In the genomic region with DNA sequence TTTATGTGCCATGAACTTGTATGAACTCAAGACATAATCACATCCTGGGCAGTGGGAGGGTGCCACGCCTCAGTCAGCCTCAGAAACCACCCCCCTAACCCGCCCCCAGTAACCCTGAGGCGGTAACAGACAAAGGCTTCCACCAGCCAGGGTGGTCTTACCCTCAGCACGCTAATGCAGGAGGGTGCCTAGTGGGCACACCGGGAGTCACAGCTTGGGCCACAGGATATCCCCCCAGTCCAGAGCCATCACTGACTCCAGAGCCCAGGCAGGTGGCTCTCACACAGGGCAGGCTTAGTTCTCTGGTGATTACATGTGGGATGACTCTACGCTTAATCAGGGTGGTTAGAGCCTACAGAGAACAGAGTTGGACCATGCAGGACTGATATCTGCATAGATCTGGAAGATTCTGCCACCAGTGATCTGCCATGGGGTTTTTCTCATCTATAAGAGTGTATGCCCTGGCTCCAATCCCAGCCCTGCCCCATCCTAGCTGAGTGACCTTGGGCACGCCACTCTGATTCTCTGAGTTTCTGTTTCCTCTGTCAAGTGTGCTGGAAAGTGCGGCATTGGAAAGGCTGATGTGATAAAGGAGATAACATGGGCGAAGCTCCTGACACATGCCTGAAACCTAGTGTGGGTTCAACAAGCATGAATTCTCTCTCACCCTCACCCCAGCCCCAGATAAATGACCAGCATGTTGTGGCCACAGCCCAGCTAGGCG, we compare ENCODE assay signal across 15 cellular contexts. TPM values are rescaled to one million over a fixed set of nuclear protein-coding genes. Genes with fewer than 3 reads are reported as not detected.
A peak's percentile ranks its signal among the peaks of the same experiment; 100 is the strongest.
DNase-seq lines count a peak whose midpoint lies in the region; ATAC-seq, FAIRE-seq and TF ChIP-seq lines count a peak whose summit lies in the region.
"Had no signal": no experiment of that assay in that cellular context is flagged by ENCODE, and none has a peak within 500 bp of the region (broad histone marks: within the 10 kb centered on the region; RNA-seq: fewer than 3 reads in every experiment).

No MANE protein-coding gene starts in this region.

- H3K4me1 Mint-ChIP-seq in neural progenitor cell: peaks cover 84% of the 10 kb centered on the region
- no peaks in the 10 kb centered on the region for H3K4me1 Mint-ChIP-seq in effector memory CD8-positive, alpha-beta T cell (ENCODE audit: low read depth in 2 of 2)
- H3K4me1 Mint-ChIP-seq: stimulated activated naive CD8-positive, alpha-beta T cell treated with anti-CD3 and anti-CD28 coated beads, Interleukin-15, amount 100 ng/mL, for 72 hours had no signal

- H2AK5ac ChIP-seq in IMR-90 (ENCODE audit: low read depth, low read length) (peak overlapping the region; percentile 81), H1 (ENCODE audit: low read depth, low read length) (0 out of 2 replicates have a peak overlapping the region, but pooled peaks have one; percentile 45)

- H3K79me1 ChIP-seq in IMR-90 (ENCODE audit: low read depth in 1 of 2, low read length in 2 of 2) (no peaks in the 10 kb centered on the region), H1 (ENCODE audit: low read depth, low read length) (no peaks in the 10 kb centered on the region)

- no peak for TF ChIP-seq POLR2A in IMR-90 (IDR thresholded peaks at IDR 0.05; ENCODE audit: low read depth, low read length)
- TF ChIP-seq POLR2A in H1 (IDR thresholded peaks at IDR 0.05; ENCODE audit: control extremely low read depth in 1 of 2, low read depth in 2 of 2, low read length in 2 of 2): no peak

- CTCF ChIA-PET in IMR-90 (lab: Yijun Ruan, JAX) (no interaction called here), H1 (lab: Charles Lee; ENCODE audit: partially characterized antibody) (interaction anchor here (0.7 to 13.3 kb wide), 7 partner anchors 9 to 72 kb away, joined by 3 to 108 read pairs (median 5); no protein-coding TSS in a partner anchor)

- peak overlapping the region; percentile 79 for H2AK9ac ChIP-seq in IMR-90 (replicated peaks; ENCODE audit: low read depth, low read length, poor library complexity)

- H3K36me3 Mint-ChIP-seq in neural progenitor cell: no peaks in the 10 kb centered on the region
- no peaks in the 10 kb centered on the region for H3K36me3 Mint-ChIP-seq in effector memory CD8-positive, alpha-beta T cell (ENCODE audit: insufficient read depth)

- H3K18ac ChIP-seq in IMR-90 (ENCODE audit: low read depth, low read length) (no peak overlapping the region), H1 (ENCODE audit: extremely low read depth, low read length) (peak overlapping the region; percentile 55; the same call in 1 of the 2 replicates)

- no peak overlapping the region for H3K4me2 ChIP-seq in IMR-90 (ENCODE audit: low read depth, low read length)
- H3K4me2 ChIP-seq in H1 (ENCODE audit: insufficient read depth in 1 of 2, low read depth in 2 of 2, low read length in 2 of 2): no peak overlapping the region; a peak in 1 of 4 replicates
- peak overlapping the region; percentile 58 for H3K4me2 ChIP-seq in neural progenitor cell

- H3K9me1 ChIP-seq in IMR-90 (ENCODE audit: insufficient read depth, low read length): peaks cover 17% of the 10 kb centered on the region

- H2AFZ ChIP-seq in IMR-90 (replicated peaks; ENCODE audit: low read length, poor library complexity): peak overlapping the region; percentile 5
- H2AFZ ChIP-seq in H1 (ENCODE audit: low read length): no peak overlapping the region
- no peak overlapping the region for H2AFZ ChIP-seq in neural progenitor cell (replicated peaks)

- H2BK5ac ChIP-seq in IMR-90 (ENCODE audit: low read depth, low read length, poor library complexity, severe bottlenecking): no peak overlapping the region
- no peak overlapping the region; the same call in 1 of the 2 replicates for H2BK5ac ChIP-seq in H1 (ENCODE audit: low read depth, low read length)

- H2BK20ac ChIP-seq in IMR-90 (ENCODE audit: low read depth, low read length): no peak overlapping the region; the same call in 1 of the 2 replicates
- 0 out of 2 replicates have a peak overlapping the region, but pooled peaks have one; percentile 40 for H2BK20ac ChIP-seq in H1 (ENCODE audit: low read length)

- POLR2A ChIA-PET in IMR-90 (lab: Charles Lee; ENCODE audit: unreplicated experiment) (no interaction called here), H1 (lab: Charles Lee; ENCODE audit: partially characterized antibody) (interaction anchor here (0.6 kb wide), 1 partner anchor 27 kb away, joined by 3 read pairs; no protein-coding TSS in a partner anchor)

- intact Hi-C loops in IMR-90 (cut with micrococcal nuclease): no loop called here

- H3K4me1 ChIP-seq in IMR-90 (ENCODE audit: control insufficient read depth, insufficient read depth, low read length) (peaks cover 11% of the 10 kb centered on the region), H1 (replicated peaks in 1 of 4; ENCODE audit: control insufficient read depth in 3 of 4, insufficient read depth in 4 of 4, low read length in 3 of 4) (peaks cover 32 to 58% (median 43%) of the 10 kb centered on the region in 4 experiments), neural progenitor cell (peaks cover 49% of the 10 kb centered on the region), HAP-1 (peaks cover 7% of the 10 kb centered on the region)

- H3K27me3 Mint-ChIP-seq in neural progenitor cell (ENCODE audit: insufficient read depth, low read depth): peaks cover 19% of the 10 kb centered on the region
- peaks cover 0 to 9% of the 10 kb centered on the region in 2 donors for H3K27me3 Mint-ChIP-seq in effector memory CD8-positive, alpha-beta T cell
- H3K27me3 Mint-ChIP-seq: stimulated activated naive CD8-positive, alpha-beta T cell treated with anti-CD3 and anti-CD28 coated beads, Interleukin-15, amount 100 ng/mL, for 72 hours had no signal

- peak overlapping the region; percentile 19; the same call in 1 of the 3 replicates for H2BK15ac ChIP-seq in IMR-90 (ENCODE audit: low read depth, low read length)
- H2BK15ac ChIP-seq in H1 (ENCODE audit: low read length): peak overlapping the region; percentile 95

- peak overlapping the region; percentile 53 for H3K4ac ChIP-seq in IMR-90 (ENCODE audit: low read depth, low read length)
- peak overlapping the region; percentile 1 for H3K4ac ChIP-seq in H1 (replicated peaks; ENCODE audit: insufficient read length, low read depth, low read length)

- H3K9me3 ChIP-seq in IMR-90 (ENCODE audit: control insufficient read depth, insufficient read depth, low read length) (no peaks in the 10 kb centered on the region), H1 (ENCODE audit: insufficient read depth in 2 of 2, low read depth in 1 of 2, low read length in 1 of 2) (no peaks in the 10 kb centered on the region), neural progenitor cell (ENCODE audit: low read depth) (no peaks in the 10 kb centered on the region), HAP-1 (no peaks in the 10 kb centered on the region)

- DNase-seq in D721Med (ENCODE audit: insufficient read length, low spot score) (no peak), IMR-90 (peak; percentile 30), H1 (ENCODE audit: low read depth in 1 of 2, low spot score in 2 of 2) (no peak), neural progenitor cell (ENCODE audit: low spot score) (no peak), superior temporal gyrus (ENCODE audit: extremely low spot score) (no peak), HAP-1 (ENCODE audit: low spot score in 2 of 2) (no peak)
- DNase-seq in effector memory CD8-positive, alpha-beta T cell: no peak
- DNase-seq: activated naive CD4-positive, alpha-beta T cell treated with Interleukin-2 at 50 U/mL for 16 hours; central memory CD4-positive, alpha-beta T cell; stimulated activated naive CD8-positive, alpha-beta T cell treated with anti-CD3 and anti-CD28 coated beads, Interleukin-15, amount 100 ng/mL, for 72 hours; T1000 had no signal

- H3K36me3 ChIP-seq in IMR-90 (ENCODE audit: control insufficient read depth, insufficient read depth, low read length) (no peaks in the 10 kb centered on the region), H1 (ENCODE audit: control insufficient read depth in 2 of 4, insufficient read depth in 4 of 4, low read length in 3 of 4) (no peaks in the 10 kb centered on the region), neural progenitor cell (no peaks in the 10 kb centered on the region), HAP-1 (replicated peaks) (no peaks in the 10 kb centered on the region)

- H3K56ac ChIP-seq in IMR-90 (ENCODE audit: extremely low read depth, insufficient read depth, low read length) (no peak overlapping the region), H1 (replicated peaks; ENCODE audit: insufficient read length, low read depth, low read length) (no peak overlapping the region)

- H3K4me3 Mint-ChIP-seq in neural progenitor cell: peak overlapping the region; percentile 19
- H3K4me3 Mint-ChIP-seq in effector memory CD8-positive, alpha-beta T cell: no peak overlapping the region
- H3K4me3 Mint-ChIP-seq: stimulated activated naive CD8-positive, alpha-beta T cell treated with anti-CD3 and anti-CD28 coated beads, Interleukin-15, amount 100 ng/mL, for 72 hours had no signal

- peak; percentile 25 for FAIRE-seq in D721Med (lab: Jason Lieb, UNC)
- FAIRE-seq in H1 (lab: Jason Lieb, UNC): no peak

- dilution Hi-C loops in IMR-90 (cut with HindIII; ENCODE audit: low sequenced_read_pairs, unreplicated experiment): no loop called here

- H3K9me3 Mint-ChIP-seq in neural progenitor cell: no peaks in the 10 kb centered on the region
- no peaks in the 10 kb centered on the region for H3K9me3 Mint-ChIP-seq in effector memory CD8-positive, alpha-beta T cell
- H3K9me3 Mint-ChIP-seq: stimulated activated naive CD8-positive, alpha-beta T cell treated with anti-CD3 and anti-CD28 coated beads, Interleukin-15, amount 100 ng/mL, for 72 hours had no signal

- TF ChIP-seq RAD21 in IMR-90 (IDR thresholded peaks at IDR 0.05; ENCODE audit: low read length) (no peak), H1 (IDR thresholded peaks at IDR 0.05 in 1 of 2, conservative IDR thresholded peaks at IDR 0.05 in 1 of 2; ENCODE audit: low read depth in 2 of 2, low read length in 2 of 2) (no peak)

- in situ Hi-C loops in IMR-90 (cut with MboI; ENCODE audit: low sequenced_read_pairs) (no loop called here), HAP-1 (cut with MboI; ENCODE audit: low sequenced_read_pairs) (loop anchor here (25.0 kb wide), 1 partner anchor 616 kb away; no protein-coding TSS in a partner anchor)

- H3K9ac ChIP-seq in IMR-90 (ENCODE audit: low read depth, low read length) (no peak overlapping the region), H1 (replicated peaks in 1 of 4; ENCODE audit: extremely low read depth in 1 of 4, low read depth in 3 of 4, low read length in 3 of 4) (no peak overlapping the region), neural progenitor cell (no peak overlapping the region)

- no peak overlapping the region for H4K5ac ChIP-seq in IMR-90 (ENCODE audit: low read depth, low read length)
- no peak overlapping the region for H4K5ac ChIP-seq in H1 (ENCODE audit: insufficient read length, low read depth, low read length)

- H4K20me1 ChIP-seq in IMR-90 (ENCODE audit: insufficient read depth, low read length) (no peaks in the 10 kb centered on the region), H1 (replicated peaks in 1 of 2; ENCODE audit: control insufficient read depth in 1 of 2, insufficient read depth in 2 of 2, low read length in 2 of 2) (peaks cover 0 to 2% of the 10 kb centered on the region in 2 experiments), neural progenitor cell (ENCODE audit: low read depth) (no peaks in the 10 kb centered on the region)

- BruUV-seq in IMR-90 (replicated peaks; lab: Mats Ljungman, UMichigan): no TSS peak

- no peaks in the 10 kb centered on the region for H3K79me2 ChIP-seq in H1 (ENCODE audit: control insufficient read depth in 1 of 2, insufficient read depth in 2 of 2, low read length in 2 of 2)
- no peaks in the 10 kb centered on the region for H3K79me2 ChIP-seq in neural progenitor cell (ENCODE audit: low read depth)

- H4K8ac ChIP-seq in IMR-90 (ENCODE audit: low read depth in 2 of 2, low read length in 2 of 2) (peak overlapping the region; percentile 58 to 78; a peak in 3 of 4 replicates), H1 (ENCODE audit: extremely low read depth, insufficient read depth, low read length) (no peak overlapping the region)

- H2BK120ac ChIP-seq in IMR-90 (ENCODE audit: low read depth, low read length): peak overlapping the region; percentile 10; the same call in 1 of the 2 replicates
- no peak overlapping the region for H2BK120ac ChIP-seq in H1 (replicated peaks; ENCODE audit: low read depth, low read length)

- no peak for TF ChIP-seq EP300 in H1 (IDR thresholded peaks at IDR 0.05; ENCODE audit: borderline replicate concordance in 1 of 2, low read depth in 2 of 2, low read length in 2 of 2)

- H4K91ac ChIP-seq in IMR-90 (ENCODE audit: insufficient read depth, low read depth, low read length) (peak overlapping the region; percentile 18; the same call in 1 of the 2 replicates), H1 (replicated peaks; ENCODE audit: insufficient read length, low read length) (no peak overlapping the region)

- H3K27ac Mint-ChIP-seq in neural progenitor cell: peak overlapping the region; percentile 70
- H3K27ac Mint-ChIP-seq in effector memory CD8-positive, alpha-beta T cell: no peak overlapping the region

- H3K4me3 ChIP-seq in IMR-90 (ENCODE audit: insufficient read depth, low read depth, low read length) (no peak overlapping the region), H1 (ENCODE audit: extremely low read depth in 1 of 4, insufficient read depth in 2 of 4, low read depth in 3 of 4, low read length in 4 of 4) (no peak overlapping the region), neural progenitor cell (no peak overlapping the region), HAP-1 (no peak overlapping the region)

- peaks cover 2% of the 10 kb centered on the region; the same call in 1 of the 2 replicates for H3K23me2 ChIP-seq in H1 (ENCODE audit: low read depth, low read length)

- peak overlapping the region; percentile 70 for H2BK12ac ChIP-seq in H1 (ENCODE audit: low read depth, low read length)

- 0 out of 2 replicates have a peak overlapping the region, but pooled peaks have one; percentile 12 for H3K14ac ChIP-seq in IMR-90 (replicated peaks; ENCODE audit: low read depth, low read length)
- no peak overlapping the region for H3K14ac ChIP-seq in H1 (ENCODE audit: insufficient read length)

- TF ChIP-seq CTCF in D721Med (IDR thresholded peaks at IDR 0.05; ENCODE audit: insufficient read depth, missing control alignments): no peak
- no peak for TF ChIP-seq CTCF in IMR-90 (conservative IDR thresholded peaks at IDR 0.05; ENCODE audit: low read depth, low read length)
- TF ChIP-seq CTCF in H1 (IDR thresholded peaks at IDR 0.05; ENCODE audit: control extremely low read depth in 1 of 3, insufficient read depth in 1 of 3, low read depth in 1 of 3, low read length in 3 of 3): no peak
- no peak for TF ChIP-seq CTCF in neural progenitor cell (IDR thresholded peaks at IDR 0.05)

- no peak overlapping the region; the same call in 1 of the 2 replicates for H3K27ac ChIP-seq in IMR-90 (ENCODE audit: insufficient read depth, low read length)
- no peak overlapping the region for H3K27ac ChIP-seq in H1 (ENCODE audit: low read depth, low read length)
- H3K27ac ChIP-seq in neural progenitor cell: no peak overlapping the region
- H3K27ac ChIP-seq: C4-2B, RWPE1 had no signal

- 76% methylated on average over 5 of the region's 10 CpGs; no CpG with 5 or more reads in 1 of the 2 experiments for WGBS in IMR-90 (ENCODE audit: extremely low coverage in 2 of 2, insufficient read length in 1 of 2), 2 experiments
- WGBS in H1 (ENCODE audit: extremely low coverage in 1 of 2, insufficient coverage in 1 of 2, insufficient read length in 1 of 2, insufficient replicate concordance in 2 of 2, low coverage in 1 of 2, low lambda C conversion rate in 2 of 2, missing lambda C conversion rate in 1 of 2), 2 experiments: 78% methylated on average over 10 of the region's 10 CpGs; no CpG with 5 or more reads in 1 of the 2 experiments

- ATAC-seq in IMR-90 (ENCODE audit: low read depth): 0 out of 2 replicates have a peak, but pooled peaks have one; percentile 21
- ATAC-seq in effector memory CD8-positive, alpha-beta T cell (replicated peaks): no peak
- ATAC-seq: stimulated activated naive CD8-positive, alpha-beta T cell treated with anti-CD3 and anti-CD28 coated beads, Interleukin-15, amount 100 ng/mL, for 72 hours had no signal

- H3K27me3 ChIP-seq in IMR-90 (ENCODE audit: control insufficient read depth, insufficient read depth, low read length) (no peaks in the 10 kb centered on the region), H1 (replicated peaks in 1 of 4; ENCODE audit: control insufficient read depth in 3 of 4, extremely low read depth in 1 of 4, insufficient read depth in 3 of 4, low read length in 3 of 4) (peaks cover 7 to 48% (median 45%) of the 10 kb centered on the region in 4 experiments), neural progenitor cell (no peaks in the 10 kb centered on the region), HAP-1 (ENCODE audit: low read depth) (no peaks in the 10 kb centered on the region)

- H3F3A ChIP-seq in neural progenitor cell (ENCODE audit: low read depth): peaks cover 12% of the 10 kb centered on the region

- H3K23ac ChIP-seq in IMR-90 (ENCODE audit: low read depth, low read length) (no peak overlapping the region), H1 (ENCODE audit: insufficient read length) (no peak overlapping the region)

RNA-seq across cellular contexts. Expression of a gene that starts 27.3 kb away (rescaled TPM):
- total RNA-seq in IMR-90 (2012; rRNA removed) (not detected in 2 replicates), neural progenitor cell (ENCODE audit: low replicate concordance) (0.50 TPM in 1 of 2 replicates, not detected in the other)
- polyA plus RNA-seq in IMR-90 (2012; rRNA removed) (not detected in 2 replicates), H1 (2011; rRNA removed) (2.8 and 4.0 TPM in 2 replicates)
- not detected in 2 replicates for polyA plus RNA-seq in IMR-90 (2012; cell fraction: cytosol; rRNA removed)
- polyA plus RNA-seq in IMR-90 (2012; cell fraction: nucleus; rRNA removed; ENCODE audit: low replicate concordance): not detected in 2 replicates
- 0.78 and 1.1 TPM in 2 replicates for total RNA-seq in H1 (2021; fragmentation: NEBNext Ultra II Directional; extraction: Animal tissue kit (Norgen Biotek cat#: 25700))
- 1.6 TPM for polyA plus RNA-seq in H1 (2011; cell fraction: cytosol; rRNA removed)
- 2.0 TPM for polyA plus RNA-seq in H1 (2011; cell fraction: nucleus; rRNA removed)
- polyA plus RNA-seq in H1 (2012, experiment 1 of 2): 1.4 to 3.3 TPM (median 2.5 TPM) in 4 replicates
- 2.1 TPM for polyA plus RNA-seq in H1 (2012, experiment 2 of 2)
- 1.8 TPM for polyA plus RNA-seq in H1 (2013, experiment 1 of 2)
- 2.0 TPM for polyA plus RNA-seq in H1 (2013, experiment 2 of 2)
- polyA minus RNA-seq in H1 (2011; rRNA and poly(A)+ RNA removed): 1.0 and 2.9 TPM in 2 replicates
- not detected for polyA minus RNA-seq in H1 (2011; cell fraction: cytosol; rRNA and poly(A)+ RNA removed)
- polyA minus RNA-seq in H1 (2011; cell fraction: nucleus; rRNA and poly(A)+ RNA removed): 0.50 TPM
- total RNA-seq: activated CD8-positive, alpha-beta memory T cell treated with anti-CD3 and anti-CD28 coated beads for 36 hours; epithelial cell of proximal tubule had no signal

RNA-seq across cellular contexts. Expression of a gene that starts 45.6 kb away (rescaled TPM):
- total RNA-seq in IMR-90 (2012; rRNA removed) (under 0.01 TPM in 1 of 2 replicates, not detected in the other), neural progenitor cell (ENCODE audit: low replicate concordance) (0.26 and 0.34 TPM in 2 replicates)
- polyA plus RNA-seq in IMR-90 (2012; rRNA removed) (0.47 and 0.56 TPM in 2 replicates), H1 (2011; rRNA removed) (0.23 and 0.28 TPM in 2 replicates)
- polyA plus RNA-seq in IMR-90 (2012; cell fraction: cytosol; rRNA removed): 0.25 and 0.69 TPM in 2 replicates
- polyA plus RNA-seq in IMR-90 (2012; cell fraction: nucleus; rRNA removed; ENCODE audit: low replicate concordance): 0.14 and 0.26 TPM in 2 replicates
- total RNA-seq in H1 (2021; fragmentation: NEBNext Ultra II Directional; extraction: Animal tissue kit (Norgen Biotek cat#: 25700)): 0.13 and 0.19 TPM in 2 replicates
- 0.09 TPM for polyA plus RNA-seq in H1 (2011; cell fraction: cytosol; rRNA removed)
- 0.17 TPM for polyA plus RNA-seq in H1 (2011; cell fraction: nucleus; rRNA removed)
- 0.17 to 0.28 TPM (median 0.20 TPM) in 4 replicates for polyA plus RNA-seq in H1 (2012, experiment 1 of 2)
- 0.34 TPM for polyA plus RNA-seq in H1 (2012, experiment 2 of 2)
- polyA plus RNA-seq in H1 (2013, experiment 1 of 2): 0.32 TPM
- 0.28 TPM for polyA plus RNA-seq in H1 (2013, experiment 2 of 2)
- polyA minus RNA-seq in H1 (2011; rRNA and poly(A)+ RNA removed): 0.16 and 0.20 TPM in 2 replicates
- not detected for polyA minus RNA-seq in H1 (2011; cell fraction: cytosol; rRNA and poly(A)+ RNA removed)
- polyA minus RNA-seq in H1 (2011; cell fraction: nucleus; rRNA and poly(A)+ RNA removed): 0.10 TPM
- total RNA-seq: activated CD8-positive, alpha-beta memory T cell treated with anti-CD3 and anti-CD28 coated beads for 36 hours; epithelial cell of proximal tubule had no signal
